8 cellular contexts compared by ENCODE assay signal in the genomic region with DNA sequence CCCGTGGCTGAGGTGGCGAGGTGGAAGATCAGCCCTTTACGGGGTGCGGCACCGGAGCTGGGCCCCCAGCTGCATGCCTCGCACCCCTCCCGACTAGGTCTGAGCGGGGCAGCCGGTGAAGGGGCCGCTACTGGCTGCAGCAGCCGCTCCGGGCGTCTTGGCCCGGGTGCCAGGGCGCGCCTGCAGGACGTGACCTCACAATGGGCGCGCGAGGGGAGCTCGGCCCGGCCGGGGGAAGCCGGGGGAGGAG. TPM values are rescaled to one million over a fixed set of nuclear protein-coding genes. Genes with fewer than 3 reads are reported as not detected.
DNase-seq lines count a peak whose midpoint lies in the region; ATAC-seq, FAIRE-seq and TF ChIP-seq lines count a peak whose summit lies in the region.

No MANE protein-coding gene starts in this region.

- H3K27me3 ChIP-seq in small intestine (ENCODE audit: control insufficient read depth in 2 of 2, insufficient read depth in 2 of 2, low read length in 2 of 2), result no peaks in the 10 kb centered on the region

- H3K4me1 ChIP-seq in ES-I3 (ENCODE audit: insufficient read depth, low read length) (no peaks in the 10 kb centered on the region; the same call in 1 of the 2 replicates), small intestine (ENCODE audit: control insufficient read depth in 2 of 2, insufficient read depth in 1 of 2, low read depth in 1 of 2, low read length in 1 of 2) (peaks cover 2 to 4% of the 10 kb centered on the region in 2 donors)

- CTCF ChIA-PET in WTC11 (lab: Charles Lee), result interaction anchor here (0.8 to 2.2 kb wide), 8 partner anchors 10 to 153 kb away, joined by 3 to 15 read pairs (median 4); partner anchors contain the start of genes CKB, KLC1, XRCC3 and ZFYVE21

- no peaks in the 10 kb centered on the region for H3K27me3 Mint-ChIP-seq in WTC11 (ENCODE audit: low read depth)

- H3K27ac ChIP-seq in small intestine (ENCODE audit: low read depth in 1 of 2, low read length in 1 of 2), result peak overlapping the region; percentile 96 to 97

- peak; percentile 24 for ATAC-seq in HG02763 (IDR thresholded peaks at IDR 0.05; ENCODE audit: unreplicated experiment)
- no peak; the same call in 1 of the 2 replicates for ATAC-seq in WTC11
- ATAC-seq in left cardiac atrium, result no peak
- no peak for ATAC-seq in GM21360 (IDR thresholded peaks at IDR 0.05; ENCODE audit: unreplicated experiment)

- H3K9ac ChIP-seq in ES-I3 (ENCODE audit: low read depth, low read length), result peak overlapping the region; percentile 98

- no peaks in the 10 kb centered on the region; the same call in 1 of the 2 replicates for H3K36me3 ChIP-seq in ES-I3 (ENCODE audit: insufficient read depth, low read length)
- H3K36me3 ChIP-seq in small intestine (ENCODE audit: control insufficient read depth in 2 of 2, insufficient read depth in 2 of 2, low read length in 2 of 2), result peaks cover 4 to 5% of the 10 kb centered on the region in 2 donors

- WGBS in small intestine, 3 donors, result 0 to 1% (median 0%) methylated on average over 10 to 24 of the region's 24 CpGs

- H3K36me3 Mint-ChIP-seq in WTC11, result peaks cover 22% of the 10 kb centered on the region

- POLR2A ChIA-PET in WTC11 (lab: Charles Lee), result interaction anchor here (0.7 to 1.5 kb wide), 5 partner anchors 9 to 43 kb away, joined by 3 to 6 read pairs (median 3); partner anchors contain the start of gene CKB

- H3K9me3 ChIP-seq in ES-I3 (ENCODE audit: control insufficient read depth, insufficient read depth, low read length) (no peaks in the 10 kb centered on the region), small intestine (ENCODE audit: control insufficient read depth, low read depth) (no peaks in the 10 kb centered on the region)

- TF ChIP-seq CTCF in WTC11 (IDR thresholded peaks at IDR 0.05), result no peak

- FAIRE-seq in small intestine (lab: Jason Lieb, UNC), result no peak

- H3K4me1 Mint-ChIP-seq in WTC11, result peaks cover 27% of the 10 kb centered on the region

- peak overlapping the region; percentile 97 for H3K4me3 ChIP-seq in small intestine (ENCODE audit: low read depth in 1 of 2, low read length in 2 of 2)

- peak overlapping the region; percentile 98 for H3K4me3 Mint-ChIP-seq in WTC11

- DNase-seq in WTC11 (ENCODE audit: low spot score) (no peak), left cardiac atrium (peak; percentile 65), small intestine (no peak), NCI-H2081 treated with DMSO at 0.1 percent for 48 hours (lab: John Stamatoyannopoulos, UW) (no peak)
- no peak for DNase-seq in stimulated activated CD4-positive, alpha-beta T cell treated with anti-CD3 and anti-CD28 coated beads, Interleukin-4, amount 100 ng/mL, for 4 hours

- peak overlapping the region; percentile 95 for H3K27ac Mint-ChIP-seq in WTC11

- intact Hi-C loops in left cardiac atrium (cut with DNase I), result no loop called here

- H3K9me3 Mint-ChIP-seq in WTC11, result no peaks in the 10 kb centered on the region

TF ChIP-seq in WTC11, 78 proteins besides CTCF, POLR2A, EP300 and RAD21 (continues in another document):
- peak; percentile 73; the same call in 1 of the 2 replicates for TF ChIP-seq JUN (CRISPR knock-in tag; IDR thresholded peaks at IDR 0.05)
- no peak for TF ChIP-seq E2F1 (CRISPR knock-in tag; IDR thresholded peaks at IDR 0.05)
- no peak for TF ChIP-seq MXD4 (CRISPR knock-in tag; IDR thresholded peaks at IDR 0.05; ENCODE audit: borderline replicate concordance)
- TF ChIP-seq, protein P1, sequence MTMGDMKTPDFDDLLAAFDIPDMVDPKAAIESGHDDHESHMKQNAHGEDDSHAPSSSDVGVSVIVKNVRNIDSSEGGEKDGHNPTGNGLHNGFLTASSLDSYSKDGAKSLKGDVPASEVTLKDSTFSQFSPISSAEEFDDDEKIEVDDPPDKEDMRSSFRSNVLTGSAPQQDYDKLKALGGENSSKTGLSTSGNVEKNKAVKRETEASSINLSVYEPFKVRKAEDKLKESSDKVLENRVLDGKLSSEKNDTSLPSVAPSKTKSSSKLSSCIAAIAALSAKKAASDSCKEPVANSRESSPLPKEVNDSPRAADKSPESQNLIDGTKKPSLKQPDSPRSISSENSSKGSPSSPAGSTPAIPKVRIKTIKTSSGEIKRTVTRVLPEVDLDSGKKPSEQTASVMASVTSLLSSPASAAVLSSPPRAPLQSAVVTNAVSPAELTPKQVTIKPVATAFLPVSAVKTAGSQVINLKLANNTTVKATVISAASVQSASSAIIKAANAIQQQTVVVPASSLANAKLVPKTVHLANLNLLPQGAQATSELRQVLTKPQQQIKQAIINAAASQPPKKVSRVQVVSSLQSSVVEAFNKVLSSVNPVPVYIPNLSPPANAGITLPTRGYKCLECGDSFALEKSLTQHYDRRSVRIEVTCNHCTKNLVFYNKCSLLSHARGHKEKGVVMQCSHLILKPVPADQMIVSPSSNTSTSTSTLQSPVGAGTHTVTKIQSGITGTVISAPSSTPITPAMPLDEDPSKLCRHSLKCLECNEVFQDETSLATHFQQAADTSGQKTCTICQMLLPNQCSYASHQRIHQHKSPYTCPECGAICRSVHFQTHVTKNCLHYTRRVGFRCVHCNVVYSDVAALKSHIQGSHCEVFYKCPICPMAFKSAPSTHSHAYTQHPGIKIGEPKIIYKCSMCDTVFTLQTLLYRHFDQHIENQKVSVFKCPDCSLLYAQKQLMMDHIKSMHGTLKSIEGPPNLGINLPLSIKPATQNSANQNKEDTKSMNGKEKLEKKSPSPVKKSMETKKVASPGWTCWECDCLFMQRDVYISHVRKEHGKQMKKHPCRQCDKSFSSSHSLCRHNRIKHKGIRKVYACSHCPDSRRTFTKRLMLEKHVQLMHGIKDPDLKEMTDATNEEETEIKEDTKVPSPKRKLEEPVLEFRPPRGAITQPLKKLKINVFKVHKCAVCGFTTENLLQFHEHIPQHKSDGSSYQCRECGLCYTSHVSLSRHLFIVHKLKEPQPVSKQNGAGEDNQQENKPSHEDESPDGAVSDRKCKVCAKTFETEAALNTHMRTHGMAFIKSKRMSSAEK (CRISPR knock-in tag; IDR thresholded peaks at IDR 0.05; ENCODE audit: borderline replicate concordance), result no peak
- TF ChIP-seq ZBTB21 (CRISPR knock-in tag; IDR thresholded peaks at IDR 0.05; ENCODE audit: borderline replicate concordance), result no peak
- TF ChIP-seq ZNF263 (CRISPR knock-in tag; IDR thresholded peaks at IDR 0.05; ENCODE audit: low read depth), result no peak
- TF ChIP-seq, protein P2, sequence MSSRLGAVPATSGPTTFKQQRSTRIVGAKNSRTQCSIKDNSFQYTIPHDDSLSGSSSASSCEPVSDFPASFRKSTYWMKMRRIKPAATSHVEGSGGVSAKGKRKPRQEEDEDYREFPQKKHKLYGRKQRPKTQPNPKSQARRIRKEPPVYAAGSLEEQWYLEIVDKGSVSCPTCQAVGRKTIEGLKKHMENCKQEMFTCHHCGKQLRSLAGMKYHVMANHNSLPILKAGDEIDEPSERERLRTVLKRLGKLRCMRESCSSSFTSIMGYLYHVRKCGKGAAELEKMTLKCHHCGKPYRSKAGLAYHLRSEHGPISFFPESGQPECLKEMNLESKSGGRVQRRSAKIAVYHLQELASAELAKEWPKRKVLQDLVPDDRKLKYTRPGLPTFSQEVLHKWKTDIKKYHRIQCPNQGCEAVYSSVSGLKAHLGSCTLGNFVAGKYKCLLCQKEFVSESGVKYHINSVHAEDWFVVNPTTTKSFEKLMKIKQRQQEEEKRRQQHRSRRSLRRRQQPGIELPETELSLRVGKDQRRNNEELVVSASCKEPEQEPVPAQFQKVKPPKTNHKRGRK (CRISPR knock-in tag; IDR thresholded peaks at IDR 0.05; ENCODE audit: borderline replicate concordance), result no peak
- TF ChIP-seq, protein P3, sequence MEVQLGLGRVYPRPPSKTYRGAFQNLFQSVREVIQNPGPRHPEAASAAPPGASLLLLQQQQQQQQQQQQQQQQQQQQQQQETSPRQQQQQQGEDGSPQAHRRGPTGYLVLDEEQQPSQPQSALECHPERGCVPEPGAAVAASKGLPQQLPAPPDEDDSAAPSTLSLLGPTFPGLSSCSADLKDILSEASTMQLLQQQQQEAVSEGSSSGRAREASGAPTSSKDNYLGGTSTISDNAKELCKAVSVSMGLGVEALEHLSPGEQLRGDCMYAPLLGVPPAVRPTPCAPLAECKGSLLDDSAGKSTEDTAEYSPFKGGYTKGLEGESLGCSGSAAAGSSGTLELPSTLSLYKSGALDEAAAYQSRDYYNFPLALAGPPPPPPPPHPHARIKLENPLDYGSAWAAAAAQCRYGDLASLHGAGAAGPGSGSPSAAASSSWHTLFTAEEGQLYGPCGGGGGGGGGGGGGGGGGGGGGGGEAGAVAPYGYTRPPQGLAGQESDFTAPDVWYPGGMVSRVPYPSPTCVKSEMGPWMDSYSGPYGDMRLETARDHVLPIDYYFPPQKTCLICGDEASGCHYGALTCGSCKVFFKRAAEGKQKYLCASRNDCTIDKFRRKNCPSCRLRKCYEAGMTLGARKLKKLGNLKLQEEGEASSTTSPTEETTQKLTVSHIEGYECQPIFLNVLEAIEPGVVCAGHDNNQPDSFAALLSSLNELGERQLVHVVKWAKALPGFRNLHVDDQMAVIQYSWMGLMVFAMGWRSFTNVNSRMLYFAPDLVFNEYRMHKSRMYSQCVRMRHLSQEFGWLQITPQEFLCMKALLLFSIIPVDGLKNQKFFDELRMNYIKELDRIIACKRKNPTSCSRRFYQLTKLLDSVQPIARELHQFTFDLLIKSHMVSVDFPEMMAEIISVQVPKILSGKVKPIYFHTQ (CRISPR knock-in tag; IDR thresholded peaks at IDR 0.05), result no peak

RNA-seq across cellular contexts. Expression of gene BAG5, which starts 0.4 kb away (rescaled TPM):
- total RNA-seq in WTC11 (2021) (23.9 to 29.2 TPM (median 24.8 TPM) in 3 replicates), left cardiac atrium (10 to 100 TPM; 15.2 to 23.6 TPM)
- 10 to 100 TPM in 2 of 3 donors, 1 to 10 TPM in 1; 8.5 to 14.2 (median 11.1) TPM for polyA plus RNA-seq in small intestine

RNA-seq across cellular contexts. Expression of gene COA8, which starts 0.7 kb away (rescaled TPM):
- total RNA-seq in WTC11 (2021) (34.7 to 36.7 TPM (median 36.4 TPM) in 3 replicates), left cardiac atrium (10 to 100 TPM; 37.8 to 42.5 TPM)
- 10 to 100 TPM; 33.0 to 68.7 (median 56.5) TPM for polyA plus RNA-seq in small intestine

RNA-seq across cellular contexts. Expression of gene TRMT61A, which starts 33.1 kb away (rescaled TPM):
- total RNA-seq in WTC11 (2021) (11.8 to 15.5 TPM (median 12.3 TPM) in 3 replicates), left cardiac atrium (1 to 10 TPM; 6.0 to 8.5 TPM)
- polyA plus RNA-seq in small intestine, result 10 to 100 TPM in 1 of 3 donors, 1 to 10 TPM in 2; 4.9 to 16.5 (median 7.3) TPM

RNA-seq across cellular contexts. Expression of gene CKB, which starts 39.4 kb away (rescaled TPM):
- total RNA-seq in WTC11 (2021) (529 to 555 TPM (median 531 TPM) in 3 replicates), left cardiac atrium (100 to 1,000 TPM; 407 to 412 TPM)
- polyA plus RNA-seq in small intestine, result 10 to 100 TPM; 36.7 to 84.6 (median 60.8) TPM
